ENCODE assay signal across 8 cellular contexts in genomic region chr2:53422979-53423378, GRCh38.
DNase-seq lines count a peak whose midpoint lies in the region; ATAC-seq and TF ChIP-seq lines count a peak whose summit lies in the region.

No MANE protein-coding gene starts in this region.

- DNase-seq in NCI-H1092 treated with DMSO at 0.1 percent for 48 hours (lab: John Stamatoyannopoulos, UW): peak; percentile 26
- DNase-seq in NCI-H1092 (lab: John Stamatoyannopoulos, UW): no peak
- DNase-seq in RWPE1 (ENCODE audit: low spot score): peak; percentile 14
- DNase-seq in erythroblast (lab: John Stamatoyannopoulos, UW): peak; percentile 38 to 68
- DNase-seq in prostate gland (ENCODE audit: low spot score): peak; percentile 15
- no peak for DNase-seq in NCI-H524 treated with DMSO at 0.1 percent for 48 hours (lab: John Stamatoyannopoulos, UW)

- intact Hi-C loops in prostate gland (cut with DNase I): no loop called here

- WGBS in prostate gland: 62% methylated on average over 3 of the region's 3 CpGs

- TF ChIP-seq POLR2A in erythroblast (IDR thresholded peaks at IDR 0.05; ENCODE audit: low read length) (no peak), prostate gland (IDR thresholded peaks at IDR 0.05) (no peak)

- H3K36me3 ChIP-seq in prostate gland: no peaks in the 10 kb centered on the region

- no peak overlapping the region for H3K4me3 ChIP-seq in prostate gland

- no peaks in the 10 kb centered on the region for H3K27me3 ChIP-seq in prostate gland (replicated peaks; ENCODE audit: insufficient read depth)

- CTCF ChIA-PET in RWPE1 (lab: Yijun Ruan, JAX): interaction anchor here (0.5 to 0.6 kb wide), 2 partner anchors 87 to 183 kb away, joined by 4 read pairs; no protein-coding TSS in a partner anchor

- peak; percentile 58 for ATAC-seq in GM21360 (IDR thresholded peaks at IDR 0.05; ENCODE audit: unreplicated experiment)
- peak; percentile 45 for ATAC-seq in HG03558 (IDR thresholded peaks at IDR 0.05; ENCODE audit: extremely low read depth, unreplicated experiment)

- H3K4me1 ChIP-seq in prostate gland (replicated peaks): no peaks in the 10 kb centered on the region

- TF ChIP-seq CTCF in RWPE1 (conservative IDR thresholded peaks at IDR 0.05; ENCODE audit: low read depth) (peak; percentile 36), prostate gland (IDR thresholded peaks at IDR 0.05) (peak in 3 of 4 experiments; percentile 29 to 47 (median 37))

- H3K27ac ChIP-seq in RWPE1 (no peak overlapping the region), prostate gland (no peak overlapping the region)

- POLR2A ChIA-PET in RWPE1 (lab: Yijun Ruan, JAX; ENCODE audit: low non-redundant PET): no interaction called here

- no peaks in the 10 kb centered on the region for H3K9me3 ChIP-seq in prostate gland

Comparison
In these comparisons a context has a peak if more than half of its experiments do, and no peak if none do; other contexts are left out.
1. DNase-seq: peak in NCI-H1092 treated with DMSO at 0.1 percent for 48 hours (single experiment), RWPE1 (single experiment), erythroblast (2 of 2) and prostate gland (single experiment); none in NCI-H1092 (single experiment) and NCI-H524 treated with DMSO at 0.1 percent for 48 hours (single experiment).